In the genomic region with DNA sequence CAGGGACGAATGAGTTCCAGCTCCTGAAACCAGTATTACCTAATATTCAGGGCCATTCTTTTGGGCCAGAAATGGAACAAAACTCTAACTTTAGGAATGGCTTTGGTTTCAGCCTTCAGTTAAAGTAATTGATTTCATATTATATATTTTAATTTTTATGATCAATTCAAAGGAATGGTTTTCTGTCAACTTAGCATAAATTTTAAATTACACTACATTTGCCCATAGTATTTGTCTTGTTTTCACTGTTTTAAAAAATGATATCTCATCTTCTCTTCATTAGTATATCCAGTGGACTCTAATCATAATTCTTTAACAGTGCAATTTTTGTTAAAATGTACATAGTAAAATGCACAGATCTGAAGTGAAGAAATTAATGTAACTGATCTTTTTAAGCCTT, we compare ENCODE assay signal across 19 cellular contexts. TPM values are rescaled to one million over a fixed set of nuclear protein-coding genes. Genes with fewer than 3 reads are reported as not detected.
DNase-seq lines count a peak whose midpoint lies in the region; ATAC-seq, FAIRE-seq and TF ChIP-seq lines count a peak whose summit lies in the region.
"Had no signal": no experiment of that assay in that cellular context is flagged by ENCODE, and none has a peak within 500 bp of the region (broad histone marks: within the 10 kb centered on the region; RNA-seq: fewer than 3 reads in every experiment).

No MANE protein-coding gene starts in this region.

- CTCF ChIA-PET in A549 (lab: Yijun Ruan, JAX), result no interaction called here
- CTCF ChIA-PET in K562 (lab: Yijun Ruan, JAX; ENCODE audit: low intra/inter-chr PET ratio), result no interaction called here

- no TSS peak for BruUV-seq in K562 (replicated peaks; lab: Mats Ljungman, UMichigan)

- H3K36me3 Mint-ChIP-seq in stimulated activated naive B cell treated with anti-CD40 and anti-IgM and Interleukin-4, amounts not matched to agents 10 μg/mL and 1 μg/mL and 100 μg/mL, for 72 hours, result peaks cover 8 to 13% of the 10 kb centered on the region in 2 donors
- H3K36me3 Mint-ChIP-seq in activated T-helper 17 cell treated with anti-CD3 and anti-CD28 coated beads, Interleukin-2, amount 50 U/mL, for 72 hours (ENCODE audit: low read depth), result no peaks in the 10 kb centered on the region
- H3K36me3 Mint-ChIP-seq: CD4-positive, alpha-beta memory T cell had no signal

- POLR2A ChIA-PET in A549 (lab: Yijun Ruan, JAX), result no interaction called here
- POLR2A ChIA-PET in K562 (lab: Yijun Ruan, JAX), result no interaction called here

- TF ChIP-seq EP300 in A549 (IDR thresholded peaks at IDR 0.05) (no peak), K562 (IDR thresholded peaks at IDR 0.05; ENCODE audit: low read length) (no peak)

- in situ Hi-C loops in K562 (cut with MboI), result no loop called here

- no peak for TF ChIP-seq RAD21 in A549 (conservative IDR thresholded peaks at IDR 0.05 in 1 of 2, IDR thresholded peaks at IDR 0.05 in 1 of 2)
- TF ChIP-seq RAD21 in K562 (CRISPR knock-in tag; conservative IDR thresholded peaks at IDR 0.05 in 1 of 2, IDR thresholded peaks at IDR 0.05 in 1 of 2), result no peak

- no peak overlapping the region for H3K4me3 Mint-ChIP-seq in stimulated activated naive B cell treated with anti-CD40 and anti-IgM and Interleukin-4, amounts not matched to agents 10 μg/mL and 1 μg/mL and 100 μg/mL, for 72 hours
- H3K4me3 Mint-ChIP-seq in activated T-helper 17 cell treated with anti-CD3 and anti-CD28 coated beads, Interleukin-2, amount 50 U/mL, for 72 hours, result no peak overlapping the region
- H3K4me3 Mint-ChIP-seq: GM23338, H9 had no signal

- H3K79me2 ChIP-seq in K562 (ENCODE audit: control insufficient read depth, insufficient read depth, low read length), result no peaks in the 10 kb centered on the region

- no peak for TF ChIP-seq CTCF in A549 (IDR thresholded peaks at IDR 0.05)
- no peak for TF ChIP-seq CTCF in K562 (IDR thresholded peaks at IDR 0.05 in 2 of 3, conservative IDR thresholded peaks at IDR 0.05 in 1 of 3; ENCODE audit: insufficient read depth in 2 of 3, low read depth in 1 of 3, low read length in 3 of 3)

- no peak overlapping the region for H3K9ac ChIP-seq in K562 (ENCODE audit: insufficient read depth in 1 of 2, low read depth in 2 of 2, low read length in 2 of 2)

- TF ChIP-seq POLR2A in A549 (IDR thresholded peaks at IDR 0.05; ENCODE audit: low read length) (no peak), K562 (conservative IDR thresholded peaks at IDR 0.05) (no peak)

- H4K20me1 ChIP-seq in K562 (replicated peaks; ENCODE audit: control insufficient read depth, insufficient read depth, low read length), result no peaks in the 10 kb centered on the region

- H3K36me3 ChIP-seq in K562 (ENCODE audit: control insufficient read depth, insufficient read depth, low read length), result no peaks in the 10 kb centered on the region

- H3K4me2 ChIP-seq in A549 (no peak overlapping the region), K562 (ENCODE audit: insufficient read depth, low read length) (no peak overlapping the region)
- H3K4me2 ChIP-seq: GM23338 had no signal

- DNase-seq in A549 (ENCODE audit: low read depth in 1 of 2, low spot score in 1 of 2) (no peak), K562 (ENCODE audit: extremely low read depth in 1 of 4, low spot score in 3 of 4) (no peak), T-helper 9 cell (no peak)
- DNase-seq in stimulated activated naive B cell treated with anti-CD40 and anti-IgM and Interleukin-4, amounts not matched to agents 10 μg/mL and 1 μg/mL and 100 μg/mL, for 72 hours, result no peak
- DNase-seq: 8988T; C1 segment of cervical spinal cord; Calu3; CD4-positive, alpha-beta memory T cell; COR-L47; DMS53; DMS79 treated with DMSO at 0.1 percent for 48 hours; GF-D8; H9 had no signal

- no peaks in the 10 kb centered on the region for H3K9me1 ChIP-seq in K562 (ENCODE audit: control insufficient read depth, insufficient read depth, low read length)

- H3K27ac Mint-ChIP-seq in stimulated activated naive B cell treated with anti-CD40 and anti-IgM and Interleukin-4, amounts not matched to agents 10 μg/mL and 1 μg/mL and 100 μg/mL, for 72 hours, result peak overlapping the region; percentile 42
- no peak overlapping the region for H3K27ac Mint-ChIP-seq in activated T-helper 17 cell treated with anti-CD3 and anti-CD28 coated beads, Interleukin-2, amount 50 U/mL, for 72 hours
- H3K27ac Mint-ChIP-seq: CD4-positive, alpha-beta memory T cell; GM23338; H9 had no signal

- H2AFZ ChIP-seq in K562 (ENCODE audit: low read depth, low read length), result no peak overlapping the region
- H2AFZ ChIP-seq: GM23338 had no signal

- WGBS in A549 (ENCODE audit: missing lambda C conversion rate), result 23% methylated on average over 1 of the region's 1 CpG
- WGBS in K562 (ENCODE audit: insufficient coverage, low coverage, missing lambda C conversion rate), result 0% methylated on average over 1 of the region's 1 CpG

- peaks cover 8 to 10% of the 10 kb centered on the region in 2 donors for H3K9me3 Mint-ChIP-seq in stimulated activated naive B cell treated with anti-CD40 and anti-IgM and Interleukin-4, amounts not matched to agents 10 μg/mL and 1 μg/mL and 100 μg/mL, for 72 hours
- no peaks in the 10 kb centered on the region for H3K9me3 Mint-ChIP-seq in activated T-helper 17 cell treated with anti-CD3 and anti-CD28 coated beads, Interleukin-2, amount 50 U/mL, for 72 hours

- intact Hi-C loops in K562 (cut with micrococcal nuclease), result no loop called here

- ATAC-seq in A549 (no peak), K562 (no peak)
- no peak for ATAC-seq in stimulated activated naive B cell treated with anti-CD40 and anti-IgM and Interleukin-4, amounts not matched to agents 10 μg/mL and 1 μg/mL and 100 μg/mL, for 72 hours (replicated peaks)
- ATAC-seq in activated T-helper 17 cell treated with anti-CD3 and anti-CD28 coated beads, Interleukin-2, amount 50 U/mL, for 72 hours (replicated peaks), result no peak
- ATAC-seq: GM23338, HCT116 had no signal

- no peak overlapping the region for H3K4me3 ChIP-seq in A549
- H3K4me3 ChIP-seq in K562, result no peak overlapping the region
- H3K4me3 ChIP-seq: GM23338 had no signal

- H3K9me3 ChIP-seq in A549 (peaks cover 13% of the 10 kb centered on the region; the same call in 1 of the 3 replicates), K562 (replicated peaks; ENCODE audit: control insufficient read depth, insufficient read depth, low read depth, low read length) (no peaks in the 10 kb centered on the region)

- H3K4me1 Mint-ChIP-seq in stimulated activated naive B cell treated with anti-CD40 and anti-IgM and Interleukin-4, amounts not matched to agents 10 μg/mL and 1 μg/mL and 100 μg/mL, for 72 hours, result peaks cover 0 to 2% of the 10 kb centered on the region in 2 donors
- H3K4me1 Mint-ChIP-seq in activated T-helper 17 cell treated with anti-CD3 and anti-CD28 coated beads, Interleukin-2, amount 50 U/mL, for 72 hours, result no peaks in the 10 kb centered on the region

- peaks cover 36 to 37% of the 10 kb centered on the region in 2 donors for H3K27me3 Mint-ChIP-seq in stimulated activated naive B cell treated with anti-CD40 and anti-IgM and Interleukin-4, amounts not matched to agents 10 μg/mL and 1 μg/mL and 100 μg/mL, for 72 hours
- H3K27me3 Mint-ChIP-seq in activated T-helper 17 cell treated with anti-CD3 and anti-CD28 coated beads, Interleukin-2, amount 50 U/mL, for 72 hours, result peaks cover 34% of the 10 kb centered on the region

- H3K27me3 ChIP-seq in K562 (ENCODE audit: control insufficient read depth in 2 of 2, insufficient read depth in 2 of 2, low read length in 2 of 2), result peaks cover 5 to 14% of the 10 kb centered on the region in 2 experiments; a peak in 1 of 5 replicates

- H3K27ac ChIP-seq in A549 (no peak overlapping the region), K562 (ENCODE audit: extremely low read depth, low read depth, low read length) (no peak overlapping the region)

- H3K4me1 ChIP-seq in A549 (no peaks in the 10 kb centered on the region), K562 (replicated peaks in 1 of 2; ENCODE audit: control insufficient read depth in 2 of 2, insufficient read depth in 2 of 2, low read length in 2 of 2) (no peaks in the 10 kb centered on the region)

- FAIRE-seq in A549 (lab: Jason Lieb, UNC) (no peak), K562 (lab: Jason Lieb, UNC) (no peak)
- FAIRE-seq: GM12891, GM18507 had no signal

RNA-seq across cellular contexts. Expression of gene PCDHB16, which starts 1.9 kb away (rescaled TPM):
- polyA plus RNA-seq in A549 (2011; rRNA removed) (0.13 and 0.24 TPM in 2 replicates), A549 (2017; fragmentation: RNase III; extraction: RNeasy Plus Mini Kit Qiagen cat#74134 plus additional on column Dnase treatment) (0.05 to 0.10 TPM (median 0.08 TPM) in 3 replicates), K562 (2011; rRNA removed) (not detected in 2 replicates), K562 (2014; fragmentation: Illumina TruSeq; extraction: Trizol) (not detected in 2 replicates), K562 (2014; fragmentation: Nextera tagmentation; extraction: Ambion mirVana) (not detected), K562 (2014; rRNA removed) (0.05 TPM in 1 of 2 replicates, not detected in the other)
- 0.01 and 0.04 TPM in 2 replicates for polyA plus RNA-seq in A549 (2012; cell fraction: cytosol; rRNA removed)
- polyA plus RNA-seq in A549 (2012; cell fraction: nucleus; rRNA removed), result 0.04 and 0.07 TPM in 2 replicates
- polyA minus RNA-seq in A549 (2011; rRNA and poly(A)+ RNA removed), result 0.08 and 0.10 TPM in 2 replicates
- not detected in 2 replicates for total RNA-seq in K562 (2011; cell fraction: chromatin; rRNA removed; ENCODE audit: low replicate concordance)
- total RNA-seq in K562 (2011; cell fraction: nucleolus; rRNA removed), result not detected in 2 replicates
- total RNA-seq in K562 (2011; cell fraction: nucleoplasm; rRNA removed), result not detected in 2 replicates
- total RNA-seq in K562 (2014; rRNA removed) (not detected in 2 replicates), K562 (2014; rRNA removed; fragmentation: Illumina TruSeq; extraction: Trizol) (not detected in 2 replicates), K562 (2015; rRNA removed; fragmentation: Illumina TruSeq; extraction: Trizol) (not detected in 2 replicates), K562 (2021) (not detected in 2 replicates)
- not detected in 2 replicates for polyA plus RNA-seq in K562 (2011; cell fraction: cytosol; rRNA removed)
- not detected in 2 replicates for polyA plus RNA-seq in K562 (2011; cell fraction: nucleus; rRNA removed)
- not detected in 2 replicates for polyA plus RNA-seq in K562 (2012)
- polyA minus RNA-seq in K562 (2011; rRNA and poly(A)+ RNA removed), result not detected in 2 replicates
- polyA minus RNA-seq in K562 (2011; cell fraction: cytosol; rRNA and poly(A)+ RNA removed), result not detected in 2 replicates
- polyA minus RNA-seq in K562 (2011; cell fraction: nucleus; rRNA and poly(A)+ RNA removed), result not detected in 2 replicates
- total RNA-seq in activated T-helper 17 cell treated with anti-CD3 and anti-CD28 coated beads, Interleukin-2, amount 50 U/mL, for 72 hours, result not detected
- total RNA-seq: CD4-positive, alpha-beta memory T cell had no signal
- polyA plus RNA-seq: CD4-positive, alpha-beta memory T cell had no signal

RNA-seq across cellular contexts. Expression of gene PCDHB8, which starts 2.7 kb away (rescaled TPM):
- polyA plus RNA-seq in A549 (2011; rRNA removed) (0.50 and 0.52 TPM in 2 replicates), A549 (2017; fragmentation: RNase III; extraction: RNeasy Plus Mini Kit Qiagen cat#74134 plus additional on column Dnase treatment) (0.37 to 0.50 TPM (median 0.44 TPM) in 3 replicates), K562 (2011; rRNA removed) (not detected in 2 replicates), K562 (2014; fragmentation: Illumina TruSeq; extraction: Trizol) (not detected in 2 replicates), K562 (2014; fragmentation: Nextera tagmentation; extraction: Ambion mirVana) (not detected), K562 (2014; rRNA removed) (not detected in 2 replicates)
- 0.16 and 0.19 TPM in 2 replicates for polyA plus RNA-seq in A549 (2012; cell fraction: cytosol; rRNA removed)
- polyA plus RNA-seq in A549 (2012; cell fraction: nucleus; rRNA removed), result 0.37 and 0.41 TPM in 2 replicates
- polyA minus RNA-seq in A549 (2011; rRNA and poly(A)+ RNA removed), result 0.54 and 0.78 TPM in 2 replicates
- not detected in 2 replicates for total RNA-seq in K562 (2011; cell fraction: chromatin; rRNA removed; ENCODE audit: low replicate concordance)
- not detected in 2 replicates for total RNA-seq in K562 (2011; cell fraction: nucleolus; rRNA removed)
- not detected in 2 replicates for total RNA-seq in K562 (2011; cell fraction: nucleoplasm; rRNA removed)
- total RNA-seq in K562 (2014; rRNA removed) (not detected in 2 replicates), K562 (2014; rRNA removed; fragmentation: Illumina TruSeq; extraction: Trizol) (not detected in 2 replicates), K562 (2015; rRNA removed; fragmentation: Illumina TruSeq; extraction: Trizol) (not detected in 2 replicates), K562 (2021) (not detected in 2 replicates)
- 0.01 TPM in 1 of 2 replicates, not detected in the other for polyA plus RNA-seq in K562 (2011; cell fraction: cytosol; rRNA removed)
- not detected in 2 replicates for polyA plus RNA-seq in K562 (2011; cell fraction: nucleus; rRNA removed)
- not detected in 2 replicates for polyA plus RNA-seq in K562 (2012)
- not detected in 2 replicates for polyA minus RNA-seq in K562 (2011; rRNA and poly(A)+ RNA removed)
- not detected in 2 replicates for polyA minus RNA-seq in K562 (2011; cell fraction: cytosol; rRNA and poly(A)+ RNA removed)
- polyA minus RNA-seq in K562 (2011; cell fraction: nucleus; rRNA and poly(A)+ RNA removed), result not detected in 2 replicates
- total RNA-seq in activated T-helper 17 cell treated with anti-CD3 and anti-CD28 coated beads, Interleukin-2, amount 50 U/mL, for 72 hours, result not detected
- total RNA-seq: CD4-positive, alpha-beta memory T cell had no signal
- polyA plus RNA-seq: CD4-positive, alpha-beta memory T cell had no signal

RNA-seq across cellular contexts. Expression of gene PCDHB9, which starts 6.6 kb away (rescaled TPM):
- polyA plus RNA-seq in A549 (2011; rRNA removed), result 0.12 TPM in 1 of 2 replicates, not detected in the other
- 0.01 and 0.04 TPM in 2 replicates for polyA plus RNA-seq in A549 (2012; cell fraction: cytosol; rRNA removed)
- polyA plus RNA-seq in A549 (2012; cell fraction: nucleus; rRNA removed), result 0.04 TPM in 2 replicates
- 0.01 to 0.13 TPM (median 0.11 TPM) in 3 replicates for polyA plus RNA-seq in A549 (2017; fragmentation: RNase III; extraction: RNeasy Plus Mini Kit Qiagen cat#74134 plus additional on column Dnase treatment)
- not detected in 2 replicates for polyA minus RNA-seq in A549 (2011; rRNA and poly(A)+ RNA removed)
- total RNA-seq in K562 (2011; cell fraction: chromatin; rRNA removed; ENCODE audit: low replicate concordance), result not detected in 2 replicates
- not detected in 2 replicates for total RNA-seq in K562 (2011; cell fraction: nucleolus; rRNA removed)
- total RNA-seq in K562 (2011; cell fraction: nucleoplasm; rRNA removed), result not detected in 2 replicates
- total RNA-seq in K562 (2014; rRNA removed), result not detected in 2 replicates
- total RNA-seq in K562 (2014; rRNA removed; fragmentation: Illumina TruSeq; extraction: Trizol), result not detected in 2 replicates
- total RNA-seq in K562 (2015; rRNA removed; fragmentation: Illumina TruSeq; extraction: Trizol), result not detected in 2 replicates
- total RNA-seq in K562 (2021), result not detected in 2 replicates
- not detected in 2 replicates for polyA plus RNA-seq in K562 (2011; rRNA removed)
- not detected in 2 replicates for polyA plus RNA-seq in K562 (2011; cell fraction: cytosol; rRNA removed)
- polyA plus RNA-seq in K562 (2011; cell fraction: nucleus; rRNA removed), result not detected in 2 replicates
- polyA plus RNA-seq in K562 (2012), result not detected in 2 replicates
- polyA plus RNA-seq in K562 (2014; fragmentation: Illumina TruSeq; extraction: Trizol), result not detected in 2 replicates
- not detected for polyA plus RNA-seq in K562 (2014; fragmentation: Nextera tagmentation; extraction: Ambion mirVana)
- not detected in 2 replicates for polyA plus RNA-seq in K562 (2014; rRNA removed)
- not detected in 2 replicates for polyA minus RNA-seq in K562 (2011; rRNA and poly(A)+ RNA removed)
- not detected in 2 replicates for polyA minus RNA-seq in K562 (2011; cell fraction: cytosol; rRNA and poly(A)+ RNA removed)
- not detected in 2 replicates for polyA minus RNA-seq in K562 (2011; cell fraction: nucleus; rRNA and poly(A)+ RNA removed)
- not detected for total RNA-seq in activated T-helper 17 cell treated with anti-CD3 and anti-CD28 coated beads, Interleukin-2, amount 50 U/mL, for 72 hours

RNA-seq across cellular contexts. Expression of gene PCDHB7, which starts 7.9 kb away (rescaled TPM):
- 0.04 and 0.08 TPM in 2 replicates for polyA plus RNA-seq in A549 (2011; rRNA removed)
- 0.01 and 0.03 TPM in 2 replicates for polyA plus RNA-seq in A549 (2012; cell fraction: cytosol; rRNA removed)
- 0.07 and 0.17 TPM in 2 replicates for polyA plus RNA-seq in A549 (2012; cell fraction: nucleus; rRNA removed)
- polyA plus RNA-seq in A549 (2017; fragmentation: RNase III; extraction: RNeasy Plus Mini Kit Qiagen cat#74134 plus additional on column Dnase treatment), result 0.03 TPM in 2 of 3 replicates, not detected in the other
- polyA minus RNA-seq in A549 (2011; rRNA and poly(A)+ RNA removed), result 0.05 TPM in 1 of 2 replicates, not detected in the other
- total RNA-seq in K562 (2011; cell fraction: chromatin; rRNA removed; ENCODE audit: low replicate concordance), result not detected in 2 replicates
- not detected in 2 replicates for total RNA-seq in K562 (2011; cell fraction: nucleolus; rRNA removed)
- not detected in 2 replicates for total RNA-seq in K562 (2011; cell fraction: nucleoplasm; rRNA removed)
- not detected in 2 replicates for total RNA-seq in K562 (2014; rRNA removed)
- total RNA-seq in K562 (2014; rRNA removed; fragmentation: Illumina TruSeq; extraction: Trizol), result not detected in 2 replicates
- total RNA-seq in K562 (2015; rRNA removed; fragmentation: Illumina TruSeq; extraction: Trizol), result not detected in 2 replicates
- not detected in 2 replicates for total RNA-seq in K562 (2021)
- polyA plus RNA-seq in K562 (2011; rRNA removed), result not detected in 2 replicates
- not detected in 2 replicates for polyA plus RNA-seq in K562 (2011; cell fraction: cytosol; rRNA removed)
- polyA plus RNA-seq in K562 (2011; cell fraction: nucleus; rRNA removed), result not detected in 2 replicates
- not detected in 2 replicates for polyA plus RNA-seq in K562 (2012)
- polyA plus RNA-seq in K562 (2014; fragmentation: Illumina TruSeq; extraction: Trizol), result not detected in 2 replicates
- polyA plus RNA-seq in K562 (2014; fragmentation: Nextera tagmentation; extraction: Ambion mirVana), result not detected
- polyA plus RNA-seq in K562 (2014; rRNA removed), result not detected in 2 replicates
- not detected in 2 replicates for polyA minus RNA-seq in K562 (2011; rRNA and poly(A)+ RNA removed)
- not detected in 2 replicates for polyA minus RNA-seq in K562 (2011; cell fraction: cytosol; rRNA and poly(A)+ RNA removed)
- polyA minus RNA-seq in K562 (2011; cell fraction: nucleus; rRNA and poly(A)+ RNA removed), result not detected in 2 replicates
- not detected for total RNA-seq in activated T-helper 17 cell treated with anti-CD3 and anti-CD28 coated beads, Interleukin-2, amount 50 U/mL, for 72 hours
- total RNA-seq: CD4-positive, alpha-beta memory T cell; G401 had no signal
- polyA plus RNA-seq: CD4-positive, alpha-beta memory T cell had no signal

RNA-seq across cellular contexts. Expression of gene PCDHB10, which starts 11.8 kb away (rescaled TPM):
- polyA plus RNA-seq in A549 (2011; rRNA removed), result 0.03 and 0.06 TPM in 2 replicates
- polyA plus RNA-seq in A549 (2012; cell fraction: cytosol; rRNA removed), result 0.03 TPM in 1 of 2 replicates, not detected in the other
- polyA plus RNA-seq in A549 (2012; cell fraction: nucleus; rRNA removed), result 0.06 and 0.08 TPM in 2 replicates
- polyA plus RNA-seq in A549 (2017; fragmentation: RNase III; extraction: RNeasy Plus Mini Kit Qiagen cat#74134 plus additional on column Dnase treatment), result 0.04 TPM in 1 of 3 replicates, not detected in the others
- polyA minus RNA-seq in A549 (2011; rRNA and poly(A)+ RNA removed), result not detected in 2 replicates
- not detected in 2 replicates for total RNA-seq in K562 (2011; cell fraction: chromatin; rRNA removed; ENCODE audit: low replicate concordance)
- not detected in 2 replicates for total RNA-seq in K562 (2011; cell fraction: nucleolus; rRNA removed)
- not detected in 2 replicates for total RNA-seq in K562 (2011; cell fraction: nucleoplasm; rRNA removed)
- not detected in 2 replicates for total RNA-seq in K562 (2014; rRNA removed)
- total RNA-seq in K562 (2014; rRNA removed; fragmentation: Illumina TruSeq; extraction: Trizol), result not detected in 2 replicates
- total RNA-seq in K562 (2015; rRNA removed; fragmentation: Illumina TruSeq; extraction: Trizol), result not detected in 2 replicates
- total RNA-seq in K562 (2021), result not detected in 2 replicates
- not detected in 2 replicates for polyA plus RNA-seq in K562 (2011; rRNA removed)
- polyA plus RNA-seq in K562 (2011; cell fraction: cytosol; rRNA removed), result not detected in 2 replicates
- not detected in 2 replicates for polyA plus RNA-seq in K562 (2011; cell fraction: nucleus; rRNA removed)
- polyA plus RNA-seq in K562 (2012), result not detected in 2 replicates
- not detected in 2 replicates for polyA plus RNA-seq in K562 (2014; fragmentation: Illumina TruSeq; extraction: Trizol)
- polyA plus RNA-seq in K562 (2014; fragmentation: Nextera tagmentation; extraction: Ambion mirVana), result not detected
- not detected in 2 replicates for polyA plus RNA-seq in K562 (2014; rRNA removed)
- polyA minus RNA-seq in K562 (2011; rRNA and poly(A)+ RNA removed), result not detected in 2 replicates
- not detected in 2 replicates for polyA minus RNA-seq in K562 (2011; cell fraction: cytosol; rRNA and poly(A)+ RNA removed)
- polyA minus RNA-seq in K562 (2011; cell fraction: nucleus; rRNA and poly(A)+ RNA removed), result not detected in 2 replicates
- not detected for total RNA-seq in activated T-helper 17 cell treated with anti-CD3 and anti-CD28 coated beads, Interleukin-2, amount 50 U/mL, for 72 hours
- polyA plus RNA-seq: CD4-positive, alpha-beta memory T cell had no signal

Comparison
In these comparisons a context has a peak if more than half of its experiments do, and no peak if none do; other contexts are left out.
1. Of the 35 proteins assayed by ChIP-seq in both K562 and A549: peak only in K562: none; only in A549: MAFK; in both: none; in neither: 34.